15 cellular contexts compared by ENCODE assay signal in genomic region chr10:101617824-101618568, GRCh38.
A peak's percentile ranks its signal among the peaks of the same experiment; 100 is the strongest.
DNase-seq lines count a peak whose midpoint lies in the region; ATAC-seq and TF ChIP-seq lines count a peak whose summit lies in the region.
"Had no signal": no experiment of that assay in that cellular context is flagged by ENCODE, and none has a peak within 500 bp of the region (broad histone marks: within the 10 kb centered on the region; RNA-seq: fewer than 3 reads in every experiment).

No MANE protein-coding gene starts in this region.

- peak; percentile 16 for DNase-seq in RPMI8226
- peak; percentile 26 for DNase-seq in coronary artery (ENCODE audit: low spot score)
- DNase-seq in stimulated activated naive CD4-positive, alpha-beta T cell (lab: John Stamatoyannopoulos, UW): no peak
- DNase-seq in activated CD4-positive, alpha-beta T cell treated with anti-CD3 and anti-CD28 coated beads, Interleukin-2, amount 50 U/mL, for 4 hours: no peak
- no peak for DNase-seq in HUDEP-2 (lab: John Stamatoyannopoulos, UW; ENCODE audit: unreplicated experiment in 76 of 76)
- DNase-seq: activated T-cell treated with anti-CD3 and anti-CD28 coated beads for 4 hours; aorta; DND-41; left colon; stimulated activated CD4-positive, alpha-beta T cell treated with anti-CD3 and anti-CD28 coated beads, Interleukin-15, amount 100 ng/mL, for 24 hours had no signal

- TF ChIP-seq CTCF in C4-2B (conservative IDR thresholded peaks at IDR 0.05): no peak
- TF ChIP-seq CTCF in coronary artery (IDR thresholded peaks at IDR 0.05): no peak

- H3K4me3 ChIP-seq in coronary artery: no peak overlapping the region
- H3K4me3 ChIP-seq: prostate gland, testis had no signal

- peak; percentile 43 for ATAC-seq in GM19395 (IDR thresholded peaks at IDR 0.05; ENCODE audit: unreplicated experiment)
- ATAC-seq in HG03520 (IDR thresholded peaks at IDR 0.05; ENCODE audit: unreplicated experiment): no peak
- ATAC-seq: left colon had no signal

- H3K27ac ChIP-seq in C4-2B (peak overlapping the region; percentile 67), coronary artery (no peak overlapping the region)
- H3K27ac ChIP-seq: prostate gland had no signal

Comparison
In these comparisons a context has a peak if more than half of its experiments do, and no peak if none do; other contexts are left out.
1. DNase-seq: peak in RPMI8226 (single experiment) and coronary artery (single experiment); none in stimulated activated naive CD4-positive, alpha-beta T cell (0 of 6), activated CD4-positive, alpha-beta T cell treated with anti-CD3 and anti-CD28 coated beads, Interleukin-2, amount 50 U/mL, for 4 hours (0 of 2) and HUDEP-2 (0 of 76).